Comparison of ENCODE assay signal across 9 cellular contexts in the genomic region with DNA sequence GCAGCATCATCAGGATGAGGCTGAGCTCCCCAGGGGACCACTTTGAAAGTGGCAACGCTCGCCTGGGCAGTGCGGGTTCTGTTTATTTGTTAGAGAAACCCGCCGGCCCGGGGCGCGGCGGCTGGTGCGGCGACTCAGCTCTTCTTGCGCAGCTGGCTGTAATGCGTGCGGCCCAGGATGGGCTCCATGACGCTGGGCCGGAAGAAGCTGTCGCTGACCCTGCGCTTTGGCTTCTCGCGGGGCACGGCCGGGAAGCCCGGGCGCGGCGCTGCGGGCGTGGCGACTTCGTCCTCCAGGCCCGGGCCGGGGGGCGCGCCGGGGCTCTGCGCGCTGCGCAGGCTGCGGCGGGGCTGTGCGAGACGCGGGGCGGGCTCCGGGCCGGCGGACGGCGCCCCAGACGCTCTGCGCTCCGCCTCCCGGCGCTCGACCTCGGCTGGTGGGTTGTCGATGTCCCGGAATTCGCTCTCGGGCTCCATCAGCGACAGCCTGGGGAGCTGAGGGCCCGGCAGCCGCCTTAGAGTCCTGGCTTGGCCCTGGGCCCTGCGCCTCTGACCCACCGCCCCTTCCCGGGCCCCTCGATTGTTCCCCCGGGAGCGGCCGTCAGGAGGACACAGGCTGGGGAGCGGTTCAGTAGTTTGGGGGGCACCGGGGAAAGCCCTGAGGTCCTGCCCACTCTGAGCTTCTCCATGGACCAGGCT. TPM values are rescaled to one million over a fixed set of nuclear protein-coding genes. Genes with fewer than 3 reads are reported as not detected.
DNase-seq lines count a peak whose midpoint lies in the region; ATAC-seq and TF ChIP-seq lines count a peak whose summit lies in the region.
"Had no signal": no experiment of that assay in that cellular context is flagged by ENCODE, and none has a peak within 500 bp of the region (broad histone marks: within the 10 kb centered on the region; RNA-seq: fewer than 3 reads in every experiment).

No MANE protein-coding gene starts in this region.

- no peaks in the 10 kb centered on the region for H3K36me3 ChIP-seq in BE2C
- no peaks in the 10 kb centered on the region for H3K36me3 ChIP-seq in HEK293 (ENCODE audit: control insufficient read depth in 2 of 2, insufficient read depth in 1 of 2, low read length in 2 of 2)
- no peaks in the 10 kb centered on the region for H3K36me3 ChIP-seq in ovary

- no peaks in the 10 kb centered on the region for H3K9me3 Mint-ChIP-seq in WTC11
- H3K9me3 Mint-ChIP-seq in naive thymus-derived CD8-positive, alpha-beta T cell = no peaks in the 10 kb centered on the region

- H3K4me1 Mint-ChIP-seq in WTC11 = peaks cover 14% of the 10 kb centered on the region
- H3K4me1 Mint-ChIP-seq in naive thymus-derived CD8-positive, alpha-beta T cell = peaks cover 0 to 9% (median 6%) of the 10 kb centered on the region in 4 donors

- 1 to 3% (median 2%) methylated on average over 34 to 72 of the region's 72 CpGs for WGBS in ovary, 3 donors

- TF ChIP-seq CTCF in BE2C (IDR thresholded peaks at IDR 0.05; ENCODE audit: low read depth, low read length) (no peak), HEK293 (tag by site-specific recombination; IDR thresholded peaks at IDR 0.05) (no peak), WTC11 (IDR thresholded peaks at IDR 0.05) (no peak), ovary (IDR thresholded peaks at IDR 0.05) (no peak)

- no peak for TF ChIP-seq POLR2A in ovary (IDR thresholded peaks at IDR 0.05)

- DNase-seq in BE2C (peak; percentile 71), WTC11 (ENCODE audit: low spot score) (peak; percentile 56), head of caudate nucleus (peak in 31 of 42 donors; percentile 14 to 63 (median 33)), ovary (peak; percentile 61 to 80 (median 73)), DMS79 treated with DMSO at 0.1 percent for 48 hours (lab: John Stamatoyannopoulos, UW) (no peak)
- DNase-seq in naive thymus-derived CD8-positive, alpha-beta T cell = no peak

- peak; percentile 76 for ATAC-seq in WTC11
- no peak for ATAC-seq in naive thymus-derived CD8-positive, alpha-beta T cell
- no peak for ATAC-seq in HG03571 (IDR thresholded peaks at IDR 0.05; ENCODE audit: unreplicated experiment)
- ATAC-seq: HCT116 had no signal

- H3K27me3 Mint-ChIP-seq in WTC11 (ENCODE audit: low read depth) = peaks cover 20% of the 10 kb centered on the region
- peaks cover 15 to 54% (median 27%) of the 10 kb centered on the region in 5 donors for H3K27me3 Mint-ChIP-seq in naive thymus-derived CD8-positive, alpha-beta T cell

- H3K36me3 Mint-ChIP-seq in WTC11 = no peaks in the 10 kb centered on the region
- H3K36me3 Mint-ChIP-seq in naive thymus-derived CD8-positive, alpha-beta T cell = no peaks in the 10 kb centered on the region

- H3K4me1 ChIP-seq in BE2C (no peaks in the 10 kb centered on the region), HEK293 (ENCODE audit: control insufficient read depth, insufficient read depth, low read length) (no peaks in the 10 kb centered on the region), ovary (ENCODE audit: insufficient read depth) (peaks cover 7% of the 10 kb centered on the region)

- H3K27ac Mint-ChIP-seq in WTC11 = no peak overlapping the region
- H3K27ac Mint-ChIP-seq in naive thymus-derived CD8-positive, alpha-beta T cell = no peak overlapping the region

- POLR2A ChIA-PET in HEK293 (lab: Yijun Ruan, JAX) = no interaction called here
- POLR2A ChIA-PET in WTC11 (lab: Charles Lee) = no interaction called here
- POLR2A ChIA-PET in naive thymus-derived CD8-positive, alpha-beta T cell (lab: Charles Lee) = no interaction called here

- peak overlapping the region; percentile 63 for H3K4me3 Mint-ChIP-seq in WTC11
- no peak overlapping the region for H3K4me3 Mint-ChIP-seq in naive thymus-derived CD8-positive, alpha-beta T cell

- H3K4me3 ChIP-seq in BE2C (ENCODE audit: low read depth, low read length) (peak overlapping the region; percentile 55), HEK293 (ENCODE audit: low read depth, low read length) (peak overlapping the region; percentile 11), ovary (peak overlapping the region; percentile 39)

- H3K27ac ChIP-seq in HEK293 (ENCODE audit: extremely low read depth, low read depth, low read length) (peak overlapping the region; percentile 21; the same call in 1 of the 2 replicates), ovary (peak overlapping the region; percentile 79 to 96)

- CTCF ChIA-PET in HEK293 (lab: Yijun Ruan, JAX) = interaction anchor here (0.5 to 7.8 kb wide), 4 partner anchors 8 to 383 kb away, joined by 3 to 36 read pairs (median 4); no protein-coding TSS in a partner anchor
- CTCF ChIA-PET in WTC11 (lab: Charles Lee) = interaction anchor here (1.0 to 5.0 kb wide), 5 partner anchors 7 to 209 kb away, joined by 3 to 33 read pairs (median 5); no protein-coding TSS in a partner anchor

- H3K27me3 ChIP-seq in BE2C (no peaks in the 10 kb centered on the region), ovary (no peaks in the 10 kb centered on the region)

- intact Hi-C loops in head of caudate nucleus (cut with DNase I) = no loop called here
- intact Hi-C loops in ovary (cut with DNase I) = no loop called here

- TF ChIP-seq EP300 in ovary (IDR thresholded peaks at IDR 0.05) = no peak

- H3K9me3 ChIP-seq in BE2C = no peaks in the 10 kb centered on the region
- no peaks in the 10 kb centered on the region for H3K9me3 ChIP-seq in HEK293 (ENCODE audit: control insufficient read depth, insufficient read depth, low read depth, low read length)
- H3K9me3 ChIP-seq in ovary = no peaks in the 10 kb centered on the region

TF ChIP-seq in HEK293, 187 proteins besides CTCF, POLR2A, EP300 and RAD21 (continues in another document):
- TF ChIP-seq ZBTB17 (tag by site-specific recombination; IDR thresholded peaks at IDR 0.05) (peak; percentile 76), ZNF140 (tag by site-specific recombination; IDR thresholded peaks at IDR 0.05) (no peak), OVOL3 (tag by site-specific recombination; IDR thresholded peaks at IDR 0.05) (no peak)
- TF ChIP-seq, protein P1, sequence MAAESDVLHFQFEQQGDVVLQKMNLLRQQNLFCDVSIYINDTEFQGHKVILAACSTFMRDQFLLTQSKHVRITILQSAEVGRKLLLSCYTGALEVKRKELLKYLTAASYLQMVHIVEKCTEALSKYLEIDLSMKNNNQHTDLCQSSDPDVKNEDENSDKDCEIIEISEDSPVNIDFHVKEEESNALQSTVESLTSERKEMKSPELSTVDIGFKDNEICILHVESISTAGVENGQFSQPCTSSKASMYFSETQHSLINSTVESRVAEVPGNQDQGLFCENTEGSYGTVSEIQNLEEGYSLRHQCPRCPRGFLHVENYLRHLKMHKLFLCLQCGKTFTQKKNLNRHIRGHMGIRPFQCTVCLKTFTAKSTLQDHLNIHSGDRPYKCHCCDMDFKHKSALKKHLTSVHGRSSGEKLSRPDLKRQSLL (tag by site-specific recombination; IDR thresholded peaks at IDR 0.05) = no peak

TF ChIP-seq in WTC11, 78 proteins besides CTCF, POLR2A, EP300 and RAD21 (continues in another document):
- TF ChIP-seq ATF1 (CRISPR knock-in tag; IDR thresholded peaks at IDR 0.05) = no peak
- no peak for TF ChIP-seq RORB (CRISPR knock-in tag; IDR thresholded peaks at IDR 0.05)
- TF ChIP-seq, protein P2, sequence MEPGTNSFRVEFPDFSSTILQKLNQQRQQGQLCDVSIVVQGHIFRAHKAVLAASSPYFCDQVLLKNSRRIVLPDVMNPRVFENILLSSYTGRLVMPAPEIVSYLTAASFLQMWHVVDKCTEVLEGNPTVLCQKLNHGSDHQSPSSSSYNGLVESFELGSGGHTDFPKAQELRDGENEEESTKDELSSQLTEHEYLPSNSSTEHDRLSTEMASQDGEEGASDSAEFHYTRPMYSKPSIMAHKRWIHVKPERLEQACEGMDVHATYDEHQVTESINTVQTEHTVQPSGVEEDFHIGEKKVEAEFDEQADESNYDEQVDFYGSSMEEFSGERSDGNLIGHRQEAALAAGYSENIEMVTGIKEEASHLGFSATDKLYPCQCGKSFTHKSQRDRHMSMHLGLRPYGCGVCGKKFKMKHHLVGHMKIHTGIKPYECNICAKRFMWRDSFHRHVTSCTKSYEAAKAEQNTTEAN (CRISPR knock-in tag; IDR thresholded peaks at IDR 0.05) = no peak
- TF ChIP-seq ZNF263 (CRISPR knock-in tag; IDR thresholded peaks at IDR 0.05; ENCODE audit: low read depth) = no peak
- no peak for TF ChIP-seq TP53 (CRISPR knock-in tag; IDR thresholded peaks at IDR 0.05)
- no peak for TF ChIP-seq NFYB (CRISPR knock-in tag; conservative IDR thresholded peaks at IDR 0.05; ENCODE audit: low read depth)
- TF ChIP-seq MYBL2 (CRISPR knock-in tag; IDR thresholded peaks at IDR 0.05) = no peak

RNA-seq across cellular contexts. Expression of gene KIF7, which starts 10.3 kb away (rescaled TPM):
- polyA plus RNA-seq in BE2C (2012; ENCODE audit: insufficient read depth, insufficient read length, low read depth) = 17.4 TPM
- total RNA-seq in WTC11 (2021) (20.4 to 21.8 TPM (median 21.3 TPM) in 3 replicates), ovary (10 to 100 TPM in 6 of 7 donors, 1 to 10 TPM in 1; 4.3 to 16.3 (median 12.8) TPM)
- 1 to 10 TPM; 1.5 to 9.0 TPM for polyA plus RNA-seq in ovary
- total RNA-seq in naive thymus-derived CD8-positive, alpha-beta T cell = under 1 TPM in 1 of 2 experiments, not detected in 1; 0.10 TPM
- polyA plus RNA-seq in naive thymus-derived CD8-positive, alpha-beta T cell = under 1 TPM in 1 of 3 donors, not detected in 2; 0.17 TPM

RNA-seq across cellular contexts. Expression of gene PLIN1, which starts 13.6 kb away (rescaled TPM):
- polyA plus RNA-seq in BE2C (2012; ENCODE audit: insufficient read depth, insufficient read length, low read depth) = not detected
- total RNA-seq in WTC11 (2021) (0.37 to 0.70 TPM (median 0.48 TPM) in 3 replicates), ovary (1 to 10 TPM in 5 of 7 donors, under 1 TPM in 2; 0.82 to 4.6 (median 1.0) TPM)
- 1 to 10 TPM; 1.2 to 5.4 TPM for polyA plus RNA-seq in ovary
- total RNA-seq in naive thymus-derived CD8-positive, alpha-beta T cell = 1 to 10 TPM in 1 of 2 experiments, under 1 TPM in 1; 0.96 to 2.2 TPM
- not detected for polyA plus RNA-seq in naive thymus-derived CD8-positive, alpha-beta T cell

RNA-seq across cellular contexts. Expression of gene PEX11A, which starts 25.0 kb away (rescaled TPM):
- polyA plus RNA-seq in BE2C (2012; ENCODE audit: insufficient read depth, insufficient read length, low read depth) = 1.3 TPM
- total RNA-seq in WTC11 (2021) (2.9 to 3.5 TPM (median 3.0 TPM) in 3 replicates), ovary (10 to 100 TPM; 10.9 to 17.6 (median 12.3) TPM)
- 10 to 100 TPM; 12.6 to 15.0 TPM for polyA plus RNA-seq in ovary
- 1 to 10 TPM; 3.5 to 3.8 TPM for total RNA-seq in naive thymus-derived CD8-positive, alpha-beta T cell
- polyA plus RNA-seq in naive thymus-derived CD8-positive, alpha-beta T cell = 1 to 10 TPM; 2.3 to 2.7 (median 2.5) TPM

RNA-seq across cellular contexts. Expression of gene WDR93, which starts 25.0 kb away (rescaled TPM):
- polyA plus RNA-seq in BE2C (2012; ENCODE audit: insufficient read depth, insufficient read length, low read depth) = not detected
- total RNA-seq in WTC11 (2021) (0.09 TPM in 1 of 3 replicates, not detected in the others), ovary (1 to 10 TPM in 1 of 7 donors, under 1 TPM in 5, not detected in 1; 0.23 to 3.2 (median 0.48) TPM)
- polyA plus RNA-seq in ovary = under 1 TPM; 0.24 to 0.33 TPM
- total RNA-seq in naive thymus-derived CD8-positive, alpha-beta T cell = under 1 TPM in 1 of 2 experiments, not detected in 1; 0.19 TPM
- polyA plus RNA-seq in naive thymus-derived CD8-positive, alpha-beta T cell = under 1 TPM in 1 of 3 donors, not detected in 2; 0.33 TPM

Comparison
In these comparisons a context has a peak if more than half of its experiments do, and no peak if none do; other contexts are left out.
1. DNase-seq: peak in BE2C (single experiment), WTC11 (single experiment), head of caudate nucleus (31 of 42) and ovary (5 of 5); none in DMS79 treated with DMSO at 0.1 percent for 48 hours (single experiment) and naive thymus-derived CD8-positive, alpha-beta T cell (0 of 10).
2. RNA of gene KIF7, which starts 10.3 kb away (total RNA-seq): 20.4 to 21.8 TPM in WTC11 and 4.3 to 16.3 TPM in ovary; 0.10 TPM in naive thymus-derived CD8-positive, alpha-beta T cell; every median in the first group is over 4 times any median in the second.
3. Peak in every context shown above with its lines, with median percentiles within 50 percentile points of each other: H3K4me3 ChIP-seq.